18 cellular contexts compared by ENCODE assay signal in genomic region chr9:105062222-105062850, GRCh38.
DNase-seq lines count a peak whose midpoint lies in the region; TF ChIP-seq lines count a peak whose summit lies in the region.
"Had no signal": no experiment of that assay in that cellular context is flagged by ENCODE, and none has a peak within 500 bp of the region (broad histone marks: within the 10 kb centered on the region; RNA-seq: fewer than 3 reads in every experiment).

No MANE protein-coding gene starts in this region.

- H3K4me1 ChIP-seq in mammary epithelial cell (ENCODE audit: insufficient read depth, low read length) = peaks cover 31% of the 10 kb centered on the region

- in situ Hi-C loops in mammary epithelial cell (cut with MboI; ENCODE audit: low sequenced_read_pairs in 2 of 2) = no loop called here

- dilution Hi-C loops in mammary epithelial cell (cut with HindIII; ENCODE audit: low sequenced_read_pairs) = no loop called here

- H3K4me2 ChIP-seq in mammary epithelial cell (ENCODE audit: insufficient read depth, low read depth, low read length) = no peak overlapping the region

- CTCF ChIA-PET in mammary epithelial cell (lab: Charles Lee; ENCODE audit: low non-redundant PET) = no interaction called here

- no peak overlapping the region for H3K27ac ChIP-seq in mammary epithelial cell (ENCODE audit: insufficient read depth, low read depth, low read length)
- H3K27ac ChIP-seq: C4-2B, right atrium auricular region, suprapubic skin had no signal

- peak; percentile 56 for DNase-seq in DMS79 (lab: John Stamatoyannopoulos, UW)
- peak; percentile 79 for DNase-seq in NCI-H2107 treated with DMSO at 0.1 percent for 48 hours (lab: John Stamatoyannopoulos, UW; ENCODE audit: unreplicated experiment)
- DNase-seq in mammary epithelial cell = peak; percentile 71
- no peak for DNase-seq in osteocyte (ENCODE audit: extremely low spot score, unreplicated experiment)
- DNase-seq in 8988T = no peak
- no peak for DNase-seq in hippocampal formation (lab: John Stamatoyannopoulos, UW)
- DNase-seq in foreskin fibroblast = no peak
- DNase-seq: activated CD4-positive, alpha-beta memory T cell treated with anti-CD3 and anti-CD28 coated beads for 36 hours; activated naive CD8-positive, alpha-beta T cell treated with anti-CD3 and anti-CD28 coated beads, Interleukin-2, amount 50 U/mL, for 24 hours; activated T-cell treated with anti-CD3 and anti-CD28 coated beads, Interleukin-2, amount 50 U/mL, for 48 hours; H9; MM.1S; stimulated activated CD4-positive, alpha-beta T cell treated with anti-CD3 and anti-CD28 coated beads, Interleukin-1b, Interleukin-23, amount 100 ng/mL, for 48 hours; SW 1271 had no signal

- H3K4me3 Mint-ChIP-seq in osteocyte (ENCODE audit: unreplicated experiment) = no peak overlapping the region
- H3K4me3 Mint-ChIP-seq: activated CD4-positive, alpha-beta memory T cell treated with anti-CD3 and anti-CD28 coated beads for 36 hours; activated naive CD8-positive, alpha-beta T cell treated with anti-CD3 and anti-CD28 coated beads, Interleukin-2, amount 50 U/mL, for 24 hours; central memory CD8-positive, alpha-beta T cell; H9 had no signal

- no TSS peak for BruUV-seq in mammary epithelial cell (replicated peaks; lab: Mats Ljungman, UMichigan)

- H4K20me1 ChIP-seq in mammary epithelial cell (ENCODE audit: insufficient read depth, low read length) = no peaks in the 10 kb centered on the region

- H3K4me1 Mint-ChIP-seq in osteocyte (ENCODE audit: unreplicated experiment) = peaks cover 40% of the 10 kb centered on the region
- H3K4me1 Mint-ChIP-seq: central memory CD8-positive, alpha-beta T cell had no signal

- H3K27me3 ChIP-seq in mammary epithelial cell (ENCODE audit: insufficient read depth, low read length) = no peaks in the 10 kb centered on the region
- H3K27me3 ChIP-seq: right atrium auricular region, suprapubic skin had no signal

- TF ChIP-seq CTCF in mammary epithelial cell (conservative IDR thresholded peaks at IDR 0.05 in 1 of 2, IDR thresholded peaks at IDR 0.05 in 1 of 2; ENCODE audit: extremely low read depth in 1 of 2, insufficient read depth in 1 of 2, low read depth in 1 of 2, low read length in 2 of 2) (no peak), osteocyte (IDR thresholded peaks at IDR 0.05) (no peak), foreskin fibroblast (IDR thresholded peaks at IDR 0.05; ENCODE audit: low read depth, low read length) (no peak)

- H3K9me3 ChIP-seq in mammary epithelial cell (replicated peaks; ENCODE audit: insufficient read depth, low read length) = no peaks in the 10 kb centered on the region
- H3K9me3 ChIP-seq: right atrium auricular region, suprapubic skin had no signal

- no peak overlapping the region for H2AFZ ChIP-seq in mammary epithelial cell (ENCODE audit: low read depth, low read length)

- peak overlapping the region; percentile 76 for H3K27ac Mint-ChIP-seq in osteocyte (ENCODE audit: unreplicated experiment)
- H3K27ac Mint-ChIP-seq: activated CD4-positive, alpha-beta memory T cell treated with anti-CD3 and anti-CD28 coated beads for 36 hours; activated naive CD8-positive, alpha-beta T cell treated with anti-CD3 and anti-CD28 coated beads, Interleukin-2, amount 50 U/mL, for 24 hours had no signal

- no peaks in the 10 kb centered on the region for H3K9me3 Mint-ChIP-seq in osteocyte (ENCODE audit: unreplicated experiment)
- H3K9me3 Mint-ChIP-seq: activated naive CD8-positive, alpha-beta T cell treated with anti-CD3 and anti-CD28 coated beads, Interleukin-2, amount 50 U/mL, for 24 hours; central memory CD8-positive, alpha-beta T cell; H9 had no signal

- H3K4me3 ChIP-seq in mammary epithelial cell (replicated peaks in 1 of 3; ENCODE audit: insufficient read depth in 1 of 3, low read depth in 2 of 3, low read length in 3 of 3) (no peak overlapping the region), foreskin fibroblast (ENCODE audit: low read depth in 1 of 2, low read length in 2 of 2) (no peak overlapping the region)
- H3K4me3 ChIP-seq: right atrium auricular region, suprapubic skin had no signal

- WGBS in mammary epithelial cell (ENCODE audit: low coverage, missing lambda C conversion rate) = 96% methylated on average over 7 of the region's 7 CpGs

- intact Hi-C loops in mammary epithelial cell (cut with micrococcal nuclease) = loop anchor here (5.0 kb wide), 2 partner anchors 95 kb away; no protein-coding TSS in a partner anchor

- no peak overlapping the region for H3K9ac ChIP-seq in mammary epithelial cell (ENCODE audit: insufficient read depth, low read length)

- H3K27me3 Mint-ChIP-seq in osteocyte (ENCODE audit: unreplicated experiment) = no peaks in the 10 kb centered on the region

- H3K36me3 Mint-ChIP-seq in osteocyte (ENCODE audit: unreplicated experiment) = no peaks in the 10 kb centered on the region

- H3K36me3 ChIP-seq in mammary epithelial cell (ENCODE audit: insufficient read depth, low read length) = no peaks in the 10 kb centered on the region
- H3K36me3 ChIP-seq: right atrium auricular region, suprapubic skin had no signal

- no peaks in the 10 kb centered on the region for H3K79me2 ChIP-seq in mammary epithelial cell (ENCODE audit: insufficient read depth, low read length)

Comparison
In these comparisons a context has a peak if more than half of its experiments do, and no peak if none do; other contexts are left out.
1. DNase-seq: peak in DMS79 (single experiment), NCI-H2107 treated with DMSO at 0.1 percent for 48 hours (single experiment) and mammary epithelial cell (single experiment); none in osteocyte (single experiment), 8988T (single experiment), hippocampal formation (0 of 2) and foreskin fibroblast (0 of 2).